8 cellular contexts compared by ENCODE assay signal in the genomic region with DNA sequence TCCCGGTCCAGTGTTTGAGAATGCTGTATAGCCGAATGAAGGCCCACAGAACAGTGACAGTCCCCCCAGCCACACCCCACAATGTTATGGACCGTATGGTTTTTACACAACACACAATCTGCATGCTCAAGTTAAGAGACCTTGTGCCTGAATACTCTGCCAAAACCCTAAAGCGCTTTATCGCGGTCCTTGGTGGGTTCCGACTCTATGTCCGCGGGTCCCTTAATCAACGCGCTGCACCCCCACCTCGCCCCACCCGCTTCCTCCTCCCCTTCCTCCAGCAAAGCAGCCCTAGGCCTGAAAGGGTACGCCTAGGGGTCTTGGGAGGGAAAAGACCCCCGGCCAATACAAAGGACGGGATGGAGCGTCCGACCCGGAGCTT. TPM values are rescaled to one million over a fixed set of nuclear protein-coding genes. Genes with fewer than 3 reads are reported as not detected.
A peak's percentile ranks its signal among the peaks of the same experiment; 100 is the strongest.
DNase-seq lines count a peak whose midpoint lies in the region; ATAC-seq lines count a peak whose summit lies in the region.

No MANE protein-coding gene starts in this region.

- H3K4me3 Mint-ChIP-seq in stimulated activated effector memory CD8-positive, alpha-beta T cell treated with anti-CD3 and anti-CD28 coated beads, Interleukin-12 subunit alpha, Interleukin-12 subunit beta, amount 100 ng/mL, for 72 hours, result peak overlapping the region; percentile 94

- H3K4me1 Mint-ChIP-seq in stimulated activated effector memory CD8-positive, alpha-beta T cell treated with anti-CD3 and anti-CD28 coated beads, Interleukin-12 subunit alpha, Interleukin-12 subunit beta, amount 100 ng/mL, for 72 hours, result peaks cover 30% of the 10 kb centered on the region

- peak overlapping the region; percentile 98 for H3K27ac Mint-ChIP-seq in stimulated activated effector memory CD8-positive, alpha-beta T cell treated with anti-CD3 and anti-CD28 coated beads, Interleukin-12 subunit alpha, Interleukin-12 subunit beta, amount 100 ng/mL, for 72 hours

- peak; percentile 24 for DNase-seq in activated T-cell treated with anti-CD3 and anti-CD28 coated beads for 24 hours (ENCODE audit: low read depth)
- DNase-seq in activated T-cell treated with anti-CD3 and anti-CD28 coated beads, Interleukin-2, amount 50 U/mL, for 1 hour, result no peak
- DNase-seq in UCSD-AML1 (lab: John Stamatoyannopoulos, UW; ENCODE audit: unreplicated experiment), result peak; percentile 63
- DNase-seq in dermis blood vessel endothelial cell, result peak; percentile 45
- DNase-seq in medulla oblongata (ENCODE audit: extremely low spot score), result peak; percentile 36
- no peak for DNase-seq in stimulated activated effector memory CD8-positive, alpha-beta T cell treated with anti-CD3 and anti-CD28 coated beads, Interleukin-12 subunit alpha, Interleukin-12 subunit beta, amount 100 ng/mL, for 72 hours (ENCODE audit: low spot score in 2 of 2)
- no peak for DNase-seq in islet precursor cell

- peak; percentile 14 for ATAC-seq in HG03354 (IDR thresholded peaks at IDR 0.05; ENCODE audit: poor library complexity, severe bottlenecking, unreplicated experiment)
- ATAC-seq in stimulated activated effector memory CD8-positive, alpha-beta T cell treated with anti-CD3 and anti-CD28 coated beads, Interleukin-12 subunit alpha, Interleukin-12 subunit beta, amount 100 ng/mL, for 72 hours, result peak; percentile 55

- peaks cover 22% of the 10 kb centered on the region for H3K36me3 Mint-ChIP-seq in stimulated activated effector memory CD8-positive, alpha-beta T cell treated with anti-CD3 and anti-CD28 coated beads, Interleukin-12 subunit alpha, Interleukin-12 subunit beta, amount 100 ng/mL, for 72 hours

- no peaks in the 10 kb centered on the region for H3K9me3 Mint-ChIP-seq in stimulated activated effector memory CD8-positive, alpha-beta T cell treated with anti-CD3 and anti-CD28 coated beads, Interleukin-12 subunit alpha, Interleukin-12 subunit beta, amount 100 ng/mL, for 72 hours

RNA-seq across cellular contexts. Expression of gene COPB1, which starts 0.4 kb away (rescaled TPM):
- total RNA-seq in dermis blood vessel endothelial cell, result 254 and 312 TPM in 2 replicates

RNA-seq across cellular contexts. Expression of gene PSMA1, which starts 21.0 kb away (rescaled TPM):
- total RNA-seq in dermis blood vessel endothelial cell, result 137 and 177 TPM in 2 replicates

Comparison
In these comparisons a context has a peak if more than half of its experiments do, and no peak if none do; other contexts are left out.
1. DNase-seq: peak in activated T-cell treated with anti-CD3 and anti-CD28 coated beads for 24 hours (single experiment), UCSD-AML1 (single experiment), dermis blood vessel endothelial cell (single experiment) and medulla oblongata (single experiment); none in activated T-cell treated with anti-CD3 and anti-CD28 coated beads, Interleukin-2, amount 50 U/mL, for 1 hour (single experiment), stimulated activated effector memory CD8-positive, alpha-beta T cell treated with anti-CD3 and anti-CD28 coated beads, Interleukin-12 subunit alpha, Interleukin-12 subunit beta, amount 100 ng/mL, for 72 hours (0 of 2) and islet precursor cell (single experiment).